3 cellular contexts compared by ENCODE assay signal in the genomic region with DNA sequence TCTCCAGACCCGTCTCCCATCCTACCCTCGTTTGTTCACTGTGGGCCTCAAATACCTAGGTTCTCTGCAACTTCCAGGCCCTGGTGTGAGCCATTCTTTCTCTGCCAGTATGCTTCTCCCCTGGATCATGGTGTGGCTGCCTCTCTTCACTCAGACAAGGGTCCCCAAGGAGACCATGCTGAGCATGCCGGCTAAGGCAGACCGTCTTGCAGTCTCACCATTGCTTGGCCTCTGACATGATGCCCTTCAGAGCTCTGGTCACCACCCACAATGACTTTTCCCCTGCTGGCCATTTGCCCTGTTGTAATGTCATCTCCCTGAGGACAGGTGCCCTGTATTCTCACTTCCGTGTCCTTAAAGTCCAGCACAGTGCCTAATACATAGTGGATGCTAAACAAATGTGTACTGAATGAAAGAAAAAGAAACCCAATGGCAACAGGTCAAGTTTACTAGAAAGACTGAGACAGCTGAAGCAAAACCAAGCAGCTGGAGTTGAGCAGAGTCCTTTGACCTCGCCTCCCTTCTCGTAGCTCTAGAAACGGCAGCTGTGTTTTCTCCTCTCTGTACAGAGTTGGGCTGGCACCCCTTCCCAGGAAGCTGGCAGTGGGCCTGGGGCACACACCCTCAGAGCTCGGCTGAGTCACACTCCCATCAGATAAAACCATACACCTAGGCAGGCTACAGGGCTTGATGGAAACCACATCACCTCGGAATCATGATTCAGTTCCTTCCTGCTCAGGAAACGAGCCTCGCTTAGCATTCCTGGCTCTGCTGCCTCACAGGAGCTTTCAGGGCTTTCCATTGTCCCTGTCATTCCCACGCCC.
TF ChIP-seq lines count a peak whose summit lies in the region.

No MANE protein-coding gene starts in this region.

TF ChIP-seq in GM12891, 5 proteins besides CTCF, POLR2A, EP300 and RAD21:
- TF ChIP-seq SPI1 (IDR thresholded peaks at IDR 0.05; ENCODE audit: low read depth, low read length) (no peak), TAF1 (IDR thresholded peaks at IDR 0.05; ENCODE audit: low read depth, low read length) (no peak), POLR2AphosphoS5 (IDR thresholded peaks at IDR 0.05; ENCODE audit: low read depth, low read length) (no peak), PAX5 (IDR thresholded peaks at IDR 0.05; ENCODE audit: insufficient read depth, low read length, severe bottlenecking) (no peak), POU2F2 (IDR thresholded peaks at IDR 0.05; ENCODE audit: low read depth, low read length) (no peak)

TF ChIP-seq in SK-N-SH, 30 proteins besides CTCF, POLR2A, EP300 and RAD21 (continues in another document):
- TF ChIP-seq SMC3 (IDR thresholded peaks at IDR 0.05; ENCODE audit: low read depth, low read length) (no peak), NFIC (IDR thresholded peaks at IDR 0.05; ENCODE audit: borderline replicate concordance) (peak; percentile 99), ELF1 (IDR thresholded peaks at IDR 0.05) (peak; percentile 69; the same call in 1 of the 2 replicates), EZH2phosphoT487 (IDR thresholded peaks at IDR 0.05; ENCODE audit: borderline replicate concordance, low read depth) (no peak), RXRA (IDR thresholded peaks at IDR 0.05; ENCODE audit: borderline replicate concordance, low read depth) (peak; percentile 60; the same call in 1 of the 2 replicates), TAF1 (IDR thresholded peaks at IDR 0.05; ENCODE audit: borderline replicate concordance, low read depth, low read length) (no peak), RCOR1 (IDR thresholded peaks at IDR 0.05; ENCODE audit: low read length) (no peak), MXI1 (IDR thresholded peaks at IDR 0.05; ENCODE audit: low read depth, low read length) (no peak), ZBTB33 (IDR thresholded peaks at IDR 0.05; ENCODE audit: borderline replicate concordance, low read depth) (peak; percentile 67; the same call in 1 of the 2 replicates), TEAD4 (IDR thresholded peaks at IDR 0.05; ENCODE audit: borderline replicate concordance, insufficient read depth) (peak; percentile 87), POLR2AphosphoS5 (IDR thresholded peaks at IDR 0.05; ENCODE audit: low read depth, low read length) (peak; percentile 83; the same call in 1 of the 2 replicates), CHD2 (IDR thresholded peaks at IDR 0.05; ENCODE audit: low read length, partially characterized antibody) (no peak), GATA2 (CRISPR knock-in tag; IDR thresholded peaks at IDR 0.05) (no peak), MEF2A (IDR thresholded peaks at IDR 0.05; ENCODE audit: borderline replicate concordance, low read depth) (no peak), GABPA (IDR thresholded peaks at IDR 0.05; ENCODE audit: low read depth) (peak; percentile 23; the same call in 1 of the 2 replicates), FOXJ3 (CRISPR knock-in tag; IDR thresholded peaks at IDR 0.05) (no peak), RFX5 (IDR thresholded peaks at IDR 0.05; ENCODE audit: low read length) (no peak), TCF12 (IDR thresholded peaks at IDR 0.05) (peak; percentile 99), SIN3A (IDR thresholded peaks at IDR 0.05; ENCODE audit: borderline replicate concordance, low read depth, low read length) (peak; percentile 85; the same call in 1 of the 2 replicates), NRF1 (IDR thresholded peaks at IDR 0.05; ENCODE audit: low read depth, low read length) (no peak), JUND (IDR thresholded peaks at IDR 0.05) (peak; percentile 95), YY1 (IDR thresholded peaks at IDR 0.05; ENCODE audit: low read depth) (no peak), USF1 (IDR thresholded peaks at IDR 0.05; ENCODE audit: borderline replicate concordance, low read depth) (peak; percentile 34; the same call in 1 of the 2 replicates)
- TF ChIP-seq, protein P1, sequence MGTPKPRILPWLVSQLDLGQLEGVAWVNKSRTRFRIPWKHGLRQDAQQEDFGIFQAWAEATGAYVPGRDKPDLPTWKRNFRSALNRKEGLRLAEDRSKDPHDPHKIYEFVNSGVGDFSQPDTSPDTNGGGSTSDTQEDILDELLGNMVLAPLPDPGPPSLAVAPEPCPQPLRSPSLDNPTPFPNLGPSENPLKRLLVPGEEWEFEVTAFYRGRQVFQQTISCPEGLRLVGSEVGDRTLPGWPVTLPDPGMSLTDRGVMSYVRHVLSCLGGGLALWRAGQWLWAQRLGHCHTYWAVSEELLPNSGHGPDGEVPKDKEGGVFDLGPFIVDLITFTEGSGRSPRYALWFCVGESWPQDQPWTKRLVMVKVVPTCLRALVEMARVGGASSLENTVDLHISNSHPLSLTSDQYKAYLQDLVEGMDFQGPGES (IDR thresholded peaks at IDR 0.05; ENCODE audit: low read depth, low read length), result no peak
- TF ChIP-seq, protein P2, sequence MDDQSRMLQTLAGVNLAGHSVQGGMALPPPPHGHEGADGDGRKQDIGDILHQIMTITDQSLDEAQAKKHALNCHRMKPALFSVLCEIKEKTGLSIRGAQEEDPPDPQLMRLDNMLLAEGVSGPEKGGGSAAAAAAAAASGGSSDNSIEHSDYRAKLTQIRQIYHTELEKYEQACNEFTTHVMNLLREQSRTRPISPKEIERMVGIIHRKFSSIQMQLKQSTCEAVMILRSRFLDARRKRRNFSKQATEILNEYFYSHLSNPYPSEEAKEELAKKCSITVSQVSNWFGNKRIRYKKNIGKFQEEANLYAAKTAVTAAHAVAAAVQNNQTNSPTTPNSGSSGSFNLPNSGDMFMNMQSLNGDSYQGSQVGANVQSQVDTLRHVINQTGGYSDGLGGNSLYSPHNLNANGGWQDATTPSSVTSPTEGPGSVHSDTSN (IDR thresholded peaks at IDR 0.05), result peak; percentile 94
- TF ChIP-seq, protein P3, sequence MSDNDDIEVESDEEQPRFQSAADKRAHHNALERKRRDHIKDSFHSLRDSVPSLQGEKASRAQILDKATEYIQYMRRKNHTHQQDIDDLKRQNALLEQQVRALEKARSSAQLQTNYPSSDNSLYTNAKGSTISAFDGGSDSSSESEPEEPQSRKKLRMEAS (IDR thresholded peaks at IDR 0.05; ENCODE audit: low read depth), result peak; percentile 61; the same call in 1 of the 2 replicates

TF ChIP-seq in GM12878, 131 proteins besides CTCF, POLR2A, EP300 and RAD21:
- TF ChIP-seq ZNF207 (IDR thresholded peaks at IDR 0.05; ENCODE audit: borderline replicate concordance) (no peak), GATAD2B (conservative IDR thresholded peaks at IDR 0.05; ENCODE audit: low read depth) (no peak), NR2C2 (IDR thresholded peaks at IDR 0.05; ENCODE audit: borderline replicate concordance, control insufficient read depth, insufficient read length, low read depth) (no peak), IKZF1 (conservative IDR thresholded peaks at IDR 0.05) (no peak), PML (IDR thresholded peaks at IDR 0.05; ENCODE audit: low read length) (no peak), NR2F1 (conservative IDR thresholded peaks at IDR 0.05) (no peak), YY1 (IDR thresholded peaks at IDR 0.05; ENCODE audit: low read depth, low read length) (no peak)
- TF ChIP-seq, protein P4, sequence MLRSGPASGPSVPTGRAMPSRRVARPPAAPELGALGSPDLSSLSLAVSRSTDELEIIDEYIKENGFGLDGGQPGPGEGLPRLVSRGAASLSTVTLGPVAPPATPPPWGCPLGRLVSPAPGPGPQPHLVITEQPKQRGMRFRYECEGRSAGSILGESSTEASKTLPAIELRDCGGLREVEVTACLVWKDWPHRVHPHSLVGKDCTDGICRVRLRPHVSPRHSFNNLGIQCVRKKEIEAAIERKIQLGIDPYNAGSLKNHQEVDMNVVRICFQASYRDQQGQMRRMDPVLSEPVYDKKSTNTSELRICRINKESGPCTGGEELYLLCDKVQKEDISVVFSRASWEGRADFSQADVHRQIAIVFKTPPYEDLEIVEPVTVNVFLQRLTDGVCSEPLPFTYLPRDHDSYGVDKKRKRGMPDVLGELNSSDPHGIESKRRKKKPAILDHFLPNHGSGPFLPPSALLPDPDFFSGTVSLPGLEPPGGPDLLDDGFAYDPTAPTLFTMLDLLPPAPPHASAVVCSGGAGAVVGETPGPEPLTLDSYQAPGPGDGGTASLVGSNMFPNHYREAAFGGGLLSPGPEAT (IDR thresholded peaks at IDR 0.05; ENCODE audit: low read depth), result no peak
- TF ChIP-seq, protein P5, sequence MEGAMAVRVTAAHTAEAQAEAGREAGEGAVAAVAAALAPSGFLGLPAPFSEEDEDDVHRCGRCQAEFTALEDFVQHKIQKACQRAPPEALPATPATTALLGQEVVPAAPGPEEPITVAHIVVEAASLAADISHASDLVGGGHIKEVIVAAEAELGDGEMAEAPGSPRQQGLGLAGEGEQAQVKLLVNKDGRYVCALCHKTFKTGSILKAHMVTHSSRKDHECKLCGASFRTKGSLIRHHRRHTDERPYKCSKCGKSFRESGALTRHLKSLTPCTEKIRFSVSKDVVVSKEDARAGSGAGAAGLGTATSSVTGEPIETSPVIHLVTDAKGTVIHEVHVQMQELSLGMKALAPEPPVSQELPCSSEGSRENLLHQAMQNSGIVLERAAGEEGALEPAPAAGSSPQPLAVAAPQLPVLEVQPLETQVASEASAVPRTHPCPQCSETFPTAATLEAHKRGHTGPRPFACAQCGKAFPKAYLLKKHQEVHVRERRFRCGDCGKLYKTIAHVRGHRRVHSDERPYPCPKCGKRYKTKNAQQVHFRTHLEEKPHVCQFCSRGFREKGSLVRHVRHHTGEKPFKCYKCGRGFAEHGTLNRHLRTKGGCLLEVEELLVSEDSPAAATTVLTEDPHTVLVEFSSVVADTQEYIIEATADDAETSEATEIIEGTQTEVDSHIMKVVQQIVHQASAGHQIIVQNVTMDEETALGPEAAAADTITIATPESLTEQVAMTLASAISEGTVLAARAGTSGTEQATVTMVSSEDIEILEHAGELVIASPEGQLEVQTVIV (IDR thresholded peaks at IDR 0.05; ENCODE audit: borderline replicate concordance, partially characterized antibody), result no peak
